35 cellular contexts compared by ENCODE assay signal in genomic region chr22:16845881-16846280, GRCh38. TPM values are rescaled to one million over a fixed set of nuclear protein-coding genes. Genes with fewer than 3 reads are reported as not detected.
"Had no signal": no experiment of that assay in that cellular context is flagged by ENCODE, and none has a peak within 500 bp of the region (broad histone marks: within the 10 kb centered on the region; RNA-seq: fewer than 3 reads in every experiment).

No MANE protein-coding gene starts in this region.

- H3K27ac Mint-ChIP-seq: activated CD4-positive, alpha-beta memory T cell treated with anti-CD3 and anti-CD28 coated beads, Interleukin-2, amount 10 ng/mL, durations not matched to agents 7 days and 5 days; activated CD4-positive, alpha-beta T cell treated with anti-CD3 and anti-CD28 coated beads, Interleukin-2, amount 10 ng/mL, durations not matched to agents 7 days and 5 days; activated naive CD4-positive, alpha-beta T cell treated with anti-CD3 and anti-CD28 coated beads, Interleukin-2, amount 10 ng/mL, durations not matched to agents 7 days and 5 days; activated naive CD4-positive, alpha-beta T cell treated with anti-CD3 and anti-CD28 coated beads, Interleukin-2, amount 50 U/mL, for 72 hours; activated naive CD8-positive, alpha-beta T cell treated with anti-CD3 and anti-CD28 coated beads, Interleukin-2, amount 10 ng/mL, durations not matched to agents 7 days and 5 days; activated T-cell treated with anti-CD3 and anti-CD28 coated beads, Interleukin-2, amount 50 U/mL, for 24 hours; activated T-cell treated with anti-CD3 and anti-CD28 coated beads, Interleukin-2, amount 50 U/mL, for 72 hours; effector memory CD8-positive, alpha-beta T cell; T-helper 17 cell; T-helper 2 cell treated with Interferon-gamma antibody and Interleukin-4, amounts not matched to agents 5 μg/mL and 100 μg/mL, for 36 hours; WTC11 had no signal

- H3K27me3 Mint-ChIP-seq: central memory CD8-positive, alpha-beta T cell; effector memory CD8-positive, alpha-beta T cell had no signal

- H3K36me3 Mint-ChIP-seq: activated naive CD4-positive, alpha-beta T cell treated with anti-CD3 and anti-CD28 coated beads, Interleukin-2, amount 10 ng/mL, durations not matched to agents 7 days and 5 days; activated naive CD8-positive, alpha-beta T cell treated with anti-CD3 and anti-CD28 coated beads, Interleukin-2, amount 10 ng/mL, durations not matched to agents 7 days and 5 days had no signal

- H3K4me3 Mint-ChIP-seq: activated CD4-positive, alpha-beta memory T cell treated with anti-CD3 and anti-CD28 coated beads, Interleukin-2, amount 10 ng/mL, durations not matched to agents 7 days and 5 days; activated CD4-positive, alpha-beta T cell treated with anti-CD3 and anti-CD28 coated beads, Interleukin-2, amount 10 ng/mL, durations not matched to agents 7 days and 5 days; activated naive CD4-positive, alpha-beta T cell treated with anti-CD3 and anti-CD28 coated beads, Interleukin-2, amount 10 ng/mL, durations not matched to agents 7 days and 5 days; activated naive CD8-positive, alpha-beta T cell treated with anti-CD3 and anti-CD28 coated beads, Interleukin-2, amount 10 ng/mL, durations not matched to agents 7 days and 5 days; activated T-cell treated with anti-CD3 and anti-CD28 coated beads, Interleukin-2, amount 50 U/mL, for 24 hours; activated T-cell treated with anti-CD3 and anti-CD28 coated beads, Interleukin-2, amount 50 U/mL, for 72 hours; central memory CD8-positive, alpha-beta T cell; effector memory CD8-positive, alpha-beta T cell; T-helper 17 cell; T-helper 2 cell treated with Interferon-gamma antibody and Interleukin-4, amounts not matched to agents 5 μg/mL and 100 μg/mL, for 36 hours; WTC11 had no signal

- H3K4me3 ChIP-seq: esophagus muscularis mucosa, gastrocnemius medialis had no signal

- H3K4me1 Mint-ChIP-seq: activated CD4-positive, alpha-beta memory T cell treated with anti-CD3 and anti-CD28 coated beads, Interleukin-2, amount 10 ng/mL, durations not matched to agents 7 days and 5 days; activated naive CD4-positive, alpha-beta T cell treated with anti-CD3 and anti-CD28 coated beads, Interleukin-2, amount 10 ng/mL, durations not matched to agents 7 days and 5 days; central memory CD8-positive, alpha-beta T cell; T-helper 17 cell; WTC11 had no signal

- H3K4me1 ChIP-seq: esophagus muscularis mucosa, foreskin keratinocyte, gastrocnemius medialis had no signal

- DNase-seq: activated CD4-positive, alpha-beta memory T cell treated with anti-CD3 and anti-CD28 coated beads, Interleukin-2, amount 10 ng/mL, durations not matched to agents 7 days and 5 days; activated CD4-positive, alpha-beta T cell treated with anti-CD3 and anti-CD28 coated beads for 1 hour; activated CD4-positive, alpha-beta T cell treated with anti-CD3 and anti-CD28 coated beads for 4 hours; activated CD4-positive, alpha-beta T cell treated with anti-CD3 and anti-CD28 coated beads, Interleukin-2, amount 10 ng/mL, durations not matched to agents 7 days and 5 days; activated CD4-positive, alpha-beta T cell treated with anti-CD3 and anti-CD28 coated beads, Interleukin-2, amount 50 U/mL, for 4 hours; activated CD8-positive, alpha-beta memory T cell treated with anti-CD3 and anti-CD28 coated beads, Interleukin-2, amount 50 U/mL, for 48 hours; activated gamma-delta T cell; activated naive CD4-positive, alpha-beta T cell; activated naive CD4-positive, alpha-beta T cell treated with anti-CD3 and anti-CD28 coated beads, Interleukin-2, amount 10 ng/mL, durations not matched to agents 7 days and 5 days; activated naive CD8-positive, alpha-beta T cell treated with anti-CD3 and anti-CD28 coated beads, Interleukin-2, amount 10 ng/mL, durations not matched to agents 7 days and 5 days; activated T-cell treated with anti-CD3 and anti-CD28 coated beads for 4 hours; activated T-cell treated with anti-CD3 and anti-CD28 coated beads, Interleukin-2, amount 50 U/mL, for 24 hours; activated T-cell treated with anti-CD3 and anti-CD28 coated beads, Interleukin-2, amount 50 U/mL, for 72 hours; brain microvascular endothelial cell; cortex of kidney; dermis blood vessel endothelial cell; effector CD4-positive, alpha-beta T cell; effector memory CD8-positive, alpha-beta T cell; erythroblast; foreskin keratinocyte; gastrocnemius medialis; glutamatergic neuron; T-helper 1 cell; T-helper 17 cell; T1000 had no signal

- H3K9me3 Mint-ChIP-seq: activated CD4-positive, alpha-beta memory T cell treated with anti-CD3 and anti-CD28 coated beads, Interleukin-2, amount 10 ng/mL, durations not matched to agents 7 days and 5 days; activated CD4-positive, alpha-beta T cell treated with anti-CD3 and anti-CD28 coated beads, Interleukin-2, amount 10 ng/mL, durations not matched to agents 7 days and 5 days; activated naive CD4-positive, alpha-beta T cell treated with anti-CD3 and anti-CD28 coated beads, Interleukin-2, amount 10 ng/mL, durations not matched to agents 7 days and 5 days; activated T-cell treated with anti-CD3 and anti-CD28 coated beads, Interleukin-2, amount 50 U/mL, for 24 hours; T-helper 2 cell treated with Interferon-gamma antibody and Interleukin-4, amounts not matched to agents 5 μg/mL and 100 μg/mL, for 36 hours had no signal

- H3K27ac ChIP-seq: brain microvascular endothelial cell, esophagus muscularis mucosa, foreskin keratinocyte, gastrocnemius medialis, VCaP had no signal

- H3K36me3 ChIP-seq: brain microvascular endothelial cell, esophagus muscularis mucosa, gastrocnemius medialis had no signal

- H3K9me3 ChIP-seq: gastrocnemius medialis had no signal

- ATAC-seq: activated naive CD4-positive, alpha-beta T cell treated with anti-CD3 and anti-CD28 coated beads, Interleukin-2, amount 50 U/mL, for 72 hours; activated T-cell treated with anti-CD3 and anti-CD28 coated beads, Interleukin-2, amount 50 U/mL, for 72 hours; effector memory CD8-positive, alpha-beta T cell; foreskin keratinocyte; gastrocnemius medialis; T-helper 17 cell; WTC11 had no signal

- H3K27me3 ChIP-seq: brain microvascular endothelial cell, esophagus muscularis mucosa, foreskin keratinocyte, gastrocnemius medialis had no signal

RNA-seq across cellular contexts. Expression of gene XKR3, which starts 20.7 kb away (rescaled TPM):
- total RNA-seq: activated CD4-positive, alpha-beta memory T cell treated with anti-CD3 and anti-CD28 coated beads, Interleukin-2, amount 10 ng/mL, durations not matched to agents 7 days and 5 days; activated CD4-positive, alpha-beta T cell treated with anti-CD3 and anti-CD28 coated beads, Interleukin-2, amount 10 ng/mL, durations not matched to agents 7 days and 5 days; activated naive CD8-positive, alpha-beta T cell treated with anti-CD3 and anti-CD28 coated beads, Interleukin-2, amount 10 ng/mL, durations not matched to agents 7 days and 5 days; astrocyte; bronchial epithelial cell; cardiac septum; cerebellum; dermis blood vessel endothelial cell; esophagus muscularis mucosa; foreskin keratinocyte; gastrocnemius medialis; WTC11 had no signal
